In the genomic region with DNA sequence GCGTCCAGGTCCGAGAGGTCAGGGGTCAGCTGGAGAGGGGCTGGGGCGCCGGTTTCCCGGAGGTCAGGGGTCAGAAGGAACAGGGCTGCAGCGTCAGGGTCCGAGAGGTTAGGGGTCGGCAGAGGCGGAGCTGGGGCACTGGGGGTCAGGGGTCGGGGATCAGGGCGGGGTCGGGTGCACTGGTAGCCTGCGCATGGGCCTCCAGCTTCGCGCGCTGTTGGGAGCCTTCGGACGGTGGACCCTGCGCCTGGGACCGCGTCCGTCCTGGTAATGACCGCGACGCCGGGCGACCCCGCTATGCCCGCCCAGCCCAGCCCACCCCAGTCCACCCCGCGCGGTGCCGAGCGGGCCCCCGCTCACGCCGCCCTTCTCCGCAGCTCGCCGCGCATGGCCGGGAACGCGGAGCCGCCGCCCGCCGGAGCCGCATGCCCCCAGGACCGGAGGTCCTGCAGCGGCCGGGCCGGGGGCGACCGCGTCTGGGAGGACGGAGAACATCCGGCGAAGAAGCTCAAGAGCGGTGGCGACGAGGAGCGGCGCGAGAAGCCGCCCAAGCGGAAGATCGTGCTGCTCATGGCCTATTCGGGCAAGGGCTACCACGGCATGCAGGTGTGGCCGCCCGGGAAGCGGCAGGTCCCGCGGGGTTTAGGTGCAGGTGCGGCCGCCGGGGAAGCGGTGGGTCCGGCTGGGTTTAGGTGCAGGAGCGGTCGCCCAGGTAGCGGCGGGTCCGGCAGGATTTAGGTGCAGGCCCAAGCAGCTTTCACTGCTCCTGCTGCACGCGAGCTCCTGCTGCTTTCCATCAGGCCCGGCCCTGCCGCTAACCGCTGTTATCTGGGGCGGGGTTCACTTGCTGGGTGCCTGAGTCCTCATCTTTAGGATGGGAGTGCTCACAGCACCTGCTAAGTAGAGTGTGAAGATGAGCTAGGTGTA, we compare ENCODE assay signal across 1 cellular context.
TF ChIP-seq lines count a peak whose summit lies in the region.

No MANE protein-coding gene starts in this region.

TF ChIP-seq in HepG2, 621 proteins besides CTCF, POLR2A, EP300 and RAD21 (continued from another document):
- TF ChIP-seq, protein P1, sequence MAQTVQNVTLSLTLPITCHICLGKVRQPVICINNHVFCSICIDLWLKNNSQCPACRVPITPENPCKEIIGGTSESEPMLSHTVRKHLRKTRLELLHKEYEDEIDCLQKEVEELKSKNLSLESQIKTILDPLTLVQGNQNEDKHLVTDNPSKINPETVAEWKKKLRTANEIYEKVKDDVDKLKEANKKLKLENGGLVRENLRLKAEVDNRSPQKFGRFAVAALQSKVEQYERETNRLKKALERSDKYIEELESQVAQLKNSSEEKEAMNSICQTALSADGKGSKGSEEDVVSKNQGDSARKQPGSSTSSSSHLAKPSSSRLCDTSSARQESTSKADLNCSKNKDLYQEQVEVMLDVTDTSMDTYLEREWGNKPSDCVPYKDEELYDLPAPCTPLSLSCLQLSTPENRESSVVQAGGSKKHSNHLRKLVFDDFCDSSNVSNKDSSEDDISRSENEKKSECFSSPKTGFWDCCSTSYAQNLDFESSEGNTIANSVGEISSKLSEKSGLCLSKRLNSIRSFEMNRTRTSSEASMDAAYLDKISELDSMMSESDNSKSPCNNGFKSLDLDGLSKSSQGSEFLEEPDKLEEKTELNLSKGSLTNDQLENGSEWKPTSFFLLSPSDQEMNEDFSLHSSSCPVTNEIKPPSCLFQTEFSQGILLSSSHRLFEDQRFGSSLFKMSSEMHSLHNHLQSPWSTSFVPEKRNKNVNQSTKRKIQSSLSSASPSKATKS (CRISPR knock-in tag; IDR thresholded peaks at IDR 0.05), result no peak; the same call in 1 of the 2 replicates
- TF ChIP-seq NFYB (CRISPR knock-in tag; IDR thresholded peaks at IDR 0.05) (no peak), KMT2A (CRISPR knock-in tag; IDR thresholded peaks at IDR 0.05) (peak; percentile 24; the same call in 1 of the 2 replicates), ZNF263 (CRISPR knock-in tag; IDR thresholded peaks at IDR 0.05) (peak; percentile 71), ZNF180 (CRISPR knock-in tag; IDR thresholded peaks at IDR 0.05; ENCODE audit: borderline replicate concordance, low read depth) (no peak), GABPB1 (CRISPR knock-in tag; IDR thresholded peaks at IDR 0.05) (no peak; the same call in 1 of the 2 replicates), ATRX (CRISPR knock-in tag; IDR thresholded peaks at IDR 0.05; ENCODE audit: borderline replicate concordance) (no peak), ZNF800 (CRISPR knock-in tag; IDR thresholded peaks at IDR 0.05) (no peak)
- TF ChIP-seq, protein P2, sequence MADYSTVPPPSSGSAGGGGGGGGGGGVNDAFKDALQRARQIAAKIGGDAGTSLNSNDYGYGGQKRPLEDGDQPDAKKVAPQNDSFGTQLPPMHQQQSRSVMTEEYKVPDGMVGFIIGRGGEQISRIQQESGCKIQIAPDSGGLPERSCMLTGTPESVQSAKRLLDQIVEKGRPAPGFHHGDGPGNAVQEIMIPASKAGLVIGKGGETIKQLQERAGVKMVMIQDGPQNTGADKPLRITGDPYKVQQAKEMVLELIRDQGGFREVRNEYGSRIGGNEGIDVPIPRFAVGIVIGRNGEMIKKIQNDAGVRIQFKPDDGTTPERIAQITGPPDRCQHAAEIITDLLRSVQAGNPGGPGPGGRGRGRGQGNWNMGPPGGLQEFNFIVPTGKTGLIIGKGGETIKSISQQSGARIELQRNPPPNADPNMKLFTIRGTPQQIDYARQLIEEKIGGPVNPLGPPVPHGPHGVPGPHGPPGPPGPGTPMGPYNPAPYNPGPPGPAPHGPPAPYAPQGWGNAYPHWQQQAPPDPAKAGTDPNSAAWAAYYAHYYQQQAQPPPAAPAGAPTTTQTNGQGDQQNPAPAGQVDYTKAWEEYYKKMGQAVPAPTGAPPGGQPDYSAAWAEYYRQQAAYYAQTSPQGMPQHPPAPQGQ (CRISPR knock-in tag; IDR thresholded peaks at IDR 0.05; ENCODE audit: borderline replicate concordance), result no peak
